Comparison of ENCODE assay signal across 8 cellular contexts in genomic region chr11:60905551-60906113, GRCh38. TPM values are rescaled to one million over a fixed set of nuclear protein-coding genes. Genes with fewer than 3 reads are reported as not detected.
DNase-seq lines count a peak whose midpoint lies in the region; ATAC-seq and TF ChIP-seq lines count a peak whose summit lies in the region.

No MANE protein-coding gene starts in this region.

- H3K4me1 Mint-ChIP-seq in natural killer cell = peaks cover 38 to 43% of the 10 kb centered on the region in 2 donors

- H3F3A ChIP-seq in SU-DHL-6 (ENCODE audit: insufficient read depth) = no peaks in the 10 kb centered on the region

- H3K9me3 ChIP-seq in SU-DHL-6 (ENCODE audit: insufficient read depth, low read length) (no peaks in the 10 kb centered on the region), endocrine pancreas (ENCODE audit: control insufficient read depth, low read length) (no peaks in the 10 kb centered on the region)

- H3K4me3 ChIP-seq in SU-DHL-6 (ENCODE audit: insufficient read depth, low read length, poor library complexity, severe bottlenecking) = peak overlapping the region; percentile 89
- peak overlapping the region; percentile 94 for H3K4me3 ChIP-seq in endocrine pancreas (ENCODE audit: control insufficient read depth, insufficient read depth, low read length)

- peaks cover 35% of the 10 kb centered on the region for H3K79me2 ChIP-seq in SU-DHL-6 (ENCODE audit: insufficient read depth, low read length)

- H3K9me2 ChIP-seq in SU-DHL-6 (replicated peaks; ENCODE audit: insufficient read depth, low read length) = no peaks in the 10 kb centered on the region

- H3K9ac ChIP-seq in SU-DHL-6 (ENCODE audit: low read length) (peak overlapping the region; percentile 98), endocrine pancreas (ENCODE audit: control insufficient read depth, insufficient read depth, low read length) (peak overlapping the region; percentile 96)

- H3K27ac ChIP-seq in SU-DHL-6 (ENCODE audit: low read depth, low read length) = peak overlapping the region; percentile 82

- intact Hi-C loops in natural killer cell (cut with micrococcal nuclease) = loop anchor here (1.0 to 2.0 kb wide), 2 partner anchors 10 to 255 kb away; partner anchors contain the start of gene VPS37C

- ATAC-seq in natural killer cell = no peak
- ATAC-seq in GM18520 (IDR thresholded peaks at IDR 0.05; ENCODE audit: unreplicated experiment) = no peak
- ATAC-seq in GM18909 (IDR thresholded peaks at IDR 0.05; ENCODE audit: poor library complexity, unreplicated experiment) = no peak

- TF ChIP-seq CTCF in SU-DHL-6 (IDR thresholded peaks at IDR 0.05; ENCODE audit: insufficient read depth, low read length, poor library complexity, severe bottlenecking) (no peak), natural killer cell (IDR thresholded peaks at IDR 0.05) (no peak)

- H3K9me3 Mint-ChIP-seq in natural killer cell = no peaks in the 10 kb centered on the region

- H2AFZ ChIP-seq in SU-DHL-6 (ENCODE audit: low read depth, low read length, severe bottlenecking) = peak overlapping the region; percentile 53

- peak; percentile 18 for DNase-seq in activated naive CD4-positive, alpha-beta T cell treated with Interleukin-2 at 50 U/mL for 16 hours
- no peak for DNase-seq in activated naive CD4-positive, alpha-beta T cell (lab: John Stamatoyannopoulos, UW)
- DNase-seq in natural killer cell = no peak
- no peak for DNase-seq in HK-2 (ENCODE audit: unreplicated experiment)

- peak overlapping the region; percentile 96 for H3K4me3 Mint-ChIP-seq in natural killer cell

- no peaks in the 10 kb centered on the region for H3K36me3 Mint-ChIP-seq in natural killer cell

- peak overlapping the region; percentile 94 to 96 for H3K27ac Mint-ChIP-seq in natural killer cell

- H3K27me3 Mint-ChIP-seq in natural killer cell (ENCODE audit: low read depth in 2 of 2) = peaks cover 0 to 4% of the 10 kb centered on the region in 2 donors

- peaks cover 10% of the 10 kb centered on the region for H3K4me1 ChIP-seq in endocrine pancreas (ENCODE audit: control insufficient read depth, insufficient read depth, low read length)

- H3K27me3 ChIP-seq in SU-DHL-6 (ENCODE audit: low read length) (no peaks in the 10 kb centered on the region), endocrine pancreas (ENCODE audit: control insufficient read depth, insufficient read depth, low read length) (no peaks in the 10 kb centered on the region)

- peak overlapping the region; percentile 68 for H3K4me2 ChIP-seq in SU-DHL-6 (ENCODE audit: low read depth, low read length, poor library complexity, severe bottlenecking)

- H3K36me3 ChIP-seq in SU-DHL-6 (ENCODE audit: low read length) (0 out of 2 replicates have a peak, but pooled peaks cover 11% of the 10 kb centered on the region), endocrine pancreas (ENCODE audit: control insufficient read depth, insufficient read depth, low read length) (peaks cover 19% of the 10 kb centered on the region)

- peaks cover 19% of the 10 kb centered on the region for H4K20me1 ChIP-seq in SU-DHL-6 (ENCODE audit: low read depth, low read length)

RNA-seq across cellular contexts. Expression of gene PRPF19, which starts 0.8 kb away (rescaled TPM):
- 10 to 100 TPM; 61.0 to 69.7 (median 67.5) TPM for total RNA-seq in natural killer cell

RNA-seq across cellular contexts. Expression of gene TMEM109, which starts 8.3 kb away (rescaled TPM):
- total RNA-seq in natural killer cell = 100 to 1,000 TPM in 1 of 3 donors, 10 to 100 TPM in 2; 89.3 to 102 (median 96.8) TPM

RNA-seq across cellular contexts. Expression of gene TMEM132A, which starts 18.6 kb away (rescaled TPM):
- not detected for total RNA-seq in natural killer cell

RNA-seq across cellular contexts. Expression of gene ZP1, which starts 38.3 kb away (rescaled TPM):
- total RNA-seq in natural killer cell = under 1 TPM in 1 of 3 donors, not detected in 2; 0.35 TPM

RNA-seq across cellular contexts. Expression of gene SLC15A3, which starts 46.3 kb away (rescaled TPM):
- 10 to 100 TPM; 11.6 to 26.5 (median 20.1) TPM for total RNA-seq in natural killer cell
